ENCODE assay signal across 28 cellular contexts in the genomic region with DNA sequence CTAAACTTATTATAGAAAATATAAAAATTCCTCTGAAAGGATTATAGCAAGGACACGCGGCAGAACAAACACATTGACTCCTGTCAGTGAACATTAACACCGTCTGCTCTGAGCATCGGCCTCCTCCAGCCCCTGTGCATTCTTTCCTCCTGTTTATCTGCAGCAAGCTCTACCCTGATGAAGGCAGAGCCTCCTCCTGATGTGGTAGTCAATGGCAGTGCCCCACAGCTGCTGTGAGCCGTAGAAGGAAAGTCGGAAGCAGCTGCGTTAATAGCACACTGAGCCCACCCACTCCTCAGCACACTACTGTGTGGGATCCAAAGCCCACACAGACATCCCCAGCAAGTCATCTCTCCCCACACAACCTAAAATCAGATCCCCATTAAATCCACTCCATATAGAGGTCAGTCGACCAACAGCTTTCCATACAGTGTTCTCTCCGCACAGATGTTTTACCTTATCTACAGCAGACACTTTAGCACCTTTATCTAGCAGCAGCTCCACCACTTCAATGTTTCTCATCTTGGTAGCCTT. TPM values are rescaled to one million over a fixed set of nuclear protein-coding genes. Genes with fewer than 3 reads are reported as not detected.
A peak's percentile ranks its signal among the peaks of the same experiment; 100 is the strongest.
DNase-seq lines count a peak whose midpoint lies in the region; ATAC-seq and TF ChIP-seq lines count a peak whose summit lies in the region.
"Had no signal": no experiment of that assay in that cellular context is flagged by ENCODE, and none has a peak within 500 bp of the region (broad histone marks: within the 10 kb centered on the region; RNA-seq: fewer than 3 reads in every experiment).

No MANE protein-coding gene starts in this region.

- H3K27me3 ChIP-seq in gastrocnemius medialis (no peaks in the 10 kb centered on the region), upper lobe of left lung (no peaks in the 10 kb centered on the region)
- H3K27me3 ChIP-seq: pancreas, stomach, uterus had no signal

- H3K9me3 ChIP-seq in gastrocnemius medialis (no peaks in the 10 kb centered on the region), upper lobe of left lung (no peaks in the 10 kb centered on the region)
- H3K9me3 ChIP-seq: Caco-2, pancreas, SK-N-SH, stomach, uterus had no signal

- H3K4me3 ChIP-seq in gastrocnemius medialis (no peak overlapping the region), upper lobe of left lung (no peak overlapping the region)
- H3K4me3 ChIP-seq: pancreas, stomach, uterus had no signal

- in situ Hi-C loops in gastrocnemius medialis (cut with MboI; ENCODE audit: low sequenced_read_pairs in 4 of 4): no loop called here

- H3K36me3 Mint-ChIP-seq in T-helper 1 cell treated with Interleukin-12 subunit alpha and Interleukin-12 subunit beta and Interleukin-4 antibody, amounts not matched to agents 30 μg/mL and 1 μg/mL, for 36 hours (ENCODE audit: low read depth): peaks cover 46% of the 10 kb centered on the region
- H3K36me3 Mint-ChIP-seq in activated CD8-positive, alpha-beta T cell treated with anti-CD3 and anti-CD28 coated beads, Interleukin-2, amount 10 ng/mL, durations not matched to agents 7 days and 5 days (ENCODE audit: low read depth): peaks cover 38% of the 10 kb centered on the region

- no peaks in the 10 kb centered on the region for H3K27me3 Mint-ChIP-seq in T-helper 1 cell treated with Interleukin-12 subunit alpha and Interleukin-12 subunit beta and Interleukin-4 antibody, amounts not matched to agents 30 μg/mL and 1 μg/mL, for 36 hours (ENCODE audit: low read depth)
- H3K27me3 Mint-ChIP-seq in activated CD8-positive, alpha-beta T cell treated with anti-CD3 and anti-CD28 coated beads, Interleukin-2, amount 10 ng/mL, durations not matched to agents 7 days and 5 days (ENCODE audit: low read depth): no peaks in the 10 kb centered on the region
- H3K27me3 Mint-ChIP-seq: effector memory CD8-positive, alpha-beta T cell had no signal

- DNase-seq in T-helper 1 cell (no peak), Right ventricle myocardium inferior (ENCODE audit: missing footprints) (no peak), left cardiac atrium (no peak), gastrocnemius medialis (no peak), upper lobe of left lung (no peak)
- no peak for DNase-seq in activated CD8-positive, alpha-beta T cell treated with anti-CD3 and anti-CD28 coated beads, Interleukin-2, amount 10 ng/mL, durations not matched to agents 7 days and 5 days
- DNase-seq: 8988T; activated CD4-positive, alpha-beta T cell treated with anti-CD3 and anti-CD28 coated beads for 1 hour; C1 segment of cervical spinal cord; Caco-2; central memory CD4-positive, alpha-beta T cell; effector memory CD8-positive, alpha-beta T cell; KBM-7; mesenchymal stem cell; NCI-H1092 treated with DMSO at 0.1 percent for 48 hours; NCI-H1694 treated with DMSO at 0.1 percent for 48 hours; NCI-H2171; NCI-H510A treated with DMSO at 0.1 percent for 48 hours; OCI-M1; pancreas; retina; SK-N-SH; stimulated activated CD8-positive, alpha-beta memory T cell treated with anti-CD3 and anti-CD28 coated beads, Interleukin-4, amount 100 ng/mL, for 48 hours; stomach; uterus had no signal

- H3K4me3 Mint-ChIP-seq in T-helper 1 cell treated with Interleukin-12 subunit alpha and Interleukin-12 subunit beta and Interleukin-4 antibody, amounts not matched to agents 30 μg/mL and 1 μg/mL, for 36 hours: peak overlapping the region; percentile 56
- no peak overlapping the region for H3K4me3 Mint-ChIP-seq in activated CD8-positive, alpha-beta T cell treated with anti-CD3 and anti-CD28 coated beads, Interleukin-2, amount 10 ng/mL, durations not matched to agents 7 days and 5 days
- H3K4me3 Mint-ChIP-seq: effector memory CD8-positive, alpha-beta T cell had no signal

- POLR2A ChIA-PET in activated CD8-positive, alpha-beta T cell treated with anti-CD3 and anti-CD28 coated beads, Interleukin-2, amount 10 ng/mL, durations not matched to agents 7 days and 5 days (lab: Charles Lee): no interaction called here

- H3K9me3 Mint-ChIP-seq in T-helper 1 cell treated with Interleukin-12 subunit alpha and Interleukin-12 subunit beta and Interleukin-4 antibody, amounts not matched to agents 30 μg/mL and 1 μg/mL, for 36 hours: no peaks in the 10 kb centered on the region
- no peaks in the 10 kb centered on the region for H3K9me3 Mint-ChIP-seq in activated CD8-positive, alpha-beta T cell treated with anti-CD3 and anti-CD28 coated beads, Interleukin-2, amount 10 ng/mL, durations not matched to agents 7 days and 5 days (ENCODE audit: insufficient read depth)
- H3K9me3 Mint-ChIP-seq: effector memory CD8-positive, alpha-beta T cell had no signal

- H3K36me3 ChIP-seq in gastrocnemius medialis (peaks cover 0 to 60% of the 10 kb centered on the region in 2 donors), upper lobe of left lung (peaks cover 5 to 85% (median 36%) of the 10 kb centered on the region in 4 donors)
- H3K36me3 ChIP-seq: uterus had no signal

- H3K27ac Mint-ChIP-seq in T-helper 1 cell treated with Interleukin-12 subunit alpha and Interleukin-12 subunit beta and Interleukin-4 antibody, amounts not matched to agents 30 μg/mL and 1 μg/mL, for 36 hours: peak overlapping the region; percentile 1
- no peak overlapping the region for H3K27ac Mint-ChIP-seq in activated CD8-positive, alpha-beta T cell treated with anti-CD3 and anti-CD28 coated beads, Interleukin-2, amount 10 ng/mL, durations not matched to agents 7 days and 5 days
- H3K27ac Mint-ChIP-seq: effector memory CD8-positive, alpha-beta T cell had no signal

- TF ChIP-seq POLR2A in gastrocnemius medialis (IDR thresholded peaks at IDR 0.05): no peak
- TF ChIP-seq POLR2A in upper lobe of left lung (IDR thresholded peaks at IDR 0.05): no peak

- CTCF ChIA-PET in activated CD8-positive, alpha-beta T cell treated with anti-CD3 and anti-CD28 coated beads, Interleukin-2, amount 10 ng/mL, durations not matched to agents 7 days and 5 days (lab: Charles Lee): interaction anchor here (0.9 to 1.6 kb wide), 2 partner anchors 9 to 10 kb away, joined by 3 read pairs; no protein-coding TSS in a partner anchor

- peaks cover 15% of the 10 kb centered on the region for H3K4me1 Mint-ChIP-seq in T-helper 1 cell treated with Interleukin-12 subunit alpha and Interleukin-12 subunit beta and Interleukin-4 antibody, amounts not matched to agents 30 μg/mL and 1 μg/mL, for 36 hours (ENCODE audit: low read depth)
- peaks cover 16% of the 10 kb centered on the region for H3K4me1 Mint-ChIP-seq in activated CD8-positive, alpha-beta T cell treated with anti-CD3 and anti-CD28 coated beads, Interleukin-2, amount 10 ng/mL, durations not matched to agents 7 days and 5 days (ENCODE audit: low read depth)

- TF ChIP-seq CTCF in gastrocnemius medialis (IDR thresholded peaks at IDR 0.05 in 4 of 5, conservative IDR thresholded peaks at IDR 0.05 in 1 of 5): no peak
- TF ChIP-seq CTCF in upper lobe of left lung (IDR thresholded peaks at IDR 0.05): no peak

- WGBS in upper lobe of left lung, 2 donors: 89 to 92% methylated on average over 9 of the region's 9 CpGs

- ATAC-seq in Right ventricle myocardium inferior (peak; percentile 59), left cardiac atrium (no peak), gastrocnemius medialis (no peak), GM18517 (IDR thresholded peaks at IDR 0.05; ENCODE audit: unreplicated experiment) (no peak), upper lobe of left lung (ENCODE audit: low FRiP score in 2 of 2) (no peak)
- peak; percentile 21 for ATAC-seq in activated CD8-positive, alpha-beta T cell treated with anti-CD3 and anti-CD28 coated beads, Interleukin-2, amount 10 ng/mL, durations not matched to agents 7 days and 5 days
- ATAC-seq: effector memory CD8-positive, alpha-beta T cell; left lobe of liver; pancreas had no signal

- intact Hi-C loops in Right ventricle myocardium inferior (cut with DNase I) (no loop called here), left cardiac atrium (cut with DNase I) (no loop called here), gastrocnemius medialis (cut with DNase I; ENCODE audit: low total_unique reads) (no loop called here)

- no peak for TF ChIP-seq EP300 in upper lobe of left lung (IDR thresholded peaks at IDR 0.05)

- H3K27ac ChIP-seq in gastrocnemius medialis (peak overlapping the region; percentile 86 to 96 (median 94)), upper lobe of left lung (no peak overlapping the region)
- H3K27ac ChIP-seq: pancreas, stomach, uterus had no signal

- H3K4me1 ChIP-seq in gastrocnemius medialis: peaks cover 9 to 19% of the 10 kb centered on the region in 2 donors
- H3K4me1 ChIP-seq in upper lobe of left lung: no peaks in the 10 kb centered on the region
- H3K4me1 ChIP-seq: Caco-2, pancreas, stomach, uterus had no signal

RNA-seq across cellular contexts. Expression of a gene that starts 41.0 kb away (rescaled TPM):
- total RNA-seq in Right ventricle myocardium inferior (49.0 TPM), left cardiac atrium (10 to 100 TPM; 34.2 to 36.6 TPM), gastrocnemius medialis (10 to 100 TPM; 57.8 to 78.9 (median 59.1) TPM), upper lobe of left lung (100 to 1,000 TPM in 2 of 6 donors, 10 to 100 TPM in 4; 58.2 to 136 (median 69.9) TPM)
- 10 to 100 TPM; 27.2 to 30.0 TPM for total RNA-seq in activated CD8-positive, alpha-beta T cell treated with anti-CD3 and anti-CD28 coated beads, Interleukin-2, amount 10 ng/mL, durations not matched to agents 7 days and 5 days

Comparison
In these comparisons a context has a peak if more than half of its experiments do, and no peak if none do; other contexts are left out.
1. ATAC-seq: peak in Right ventricle myocardium inferior (single experiment) and activated CD8-positive, alpha-beta T cell treated with anti-CD3 and anti-CD28 coated beads, Interleukin-2, amount 10 ng/mL, durations not matched to agents 7 days and 5 days (single experiment); none in left cardiac atrium (0 of 2), gastrocnemius medialis (0 of 2), GM18517 (single experiment) and upper lobe of left lung (0 of 2).
2. H3K27ac ChIP-seq: peak in gastrocnemius medialis (4 of 4); none in upper lobe of left lung (0 of 4).